In the genomic region with DNA sequence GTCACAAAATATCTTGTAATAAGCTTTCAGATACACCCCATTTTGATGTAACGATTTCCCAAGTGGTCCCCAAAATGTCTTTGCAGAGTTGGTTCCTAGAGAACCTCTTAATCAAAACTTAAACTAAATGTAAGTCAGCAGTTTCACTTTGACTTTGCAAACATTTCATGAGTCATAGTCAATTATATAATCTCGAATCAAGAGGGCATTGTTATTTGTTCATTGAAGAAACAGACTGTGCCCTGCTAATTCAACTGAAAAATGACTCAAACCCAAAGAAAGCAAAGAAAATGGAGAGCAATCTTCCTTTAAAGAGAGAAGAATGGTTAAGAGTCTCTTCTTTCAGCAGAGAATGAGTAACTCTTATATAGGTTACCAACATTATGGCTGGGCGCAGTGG, we compare ENCODE assay signal across 10 cellular contexts. TPM values are rescaled to one million over a fixed set of nuclear protein-coding genes. Genes with fewer than 3 reads are reported as not detected.
A peak's percentile ranks its signal among the peaks of the same experiment; 100 is the strongest.
DNase-seq lines count a peak whose midpoint lies in the region; ATAC-seq and TF ChIP-seq lines count a peak whose summit lies in the region.
"Had no signal": no experiment of that assay in that cellular context is flagged by ENCODE, and none has a peak within 500 bp of the region (broad histone marks: within the 10 kb centered on the region; RNA-seq: fewer than 3 reads in every experiment).

No MANE protein-coding gene starts in this region.

- TF ChIP-seq CTCF in GM06990 (IDR thresholded peaks at IDR 0.05; ENCODE audit: insufficient read depth, low read length, poor library complexity, severe bottlenecking), result no peak
- no peak for TF ChIP-seq CTCF in HFFc6 (IDR thresholded peaks at IDR 0.05)

- H3K4me3 Mint-ChIP-seq in HFFc6, result no peak overlapping the region
- H3K4me3 Mint-ChIP-seq: brain; stimulated activated naive CD8-positive, alpha-beta T cell treated with anti-CD3 and anti-CD28 coated beads, Interleukin-15, Interleukin-2, amounts not matched to agents 100 ng/mL and 50 ng/mL, for 24 hours had no signal

- no peaks in the 10 kb centered on the region for H3K36me3 ChIP-seq in GM06990 (ENCODE audit: control insufficient read depth, insufficient read depth, low read length)

- H3K27ac Mint-ChIP-seq in HFFc6, result peak overlapping the region; percentile 7; the same call in 1 of the 2 replicates
- H3K27ac Mint-ChIP-seq: brain; stimulated activated naive CD8-positive, alpha-beta T cell treated with anti-CD3 and anti-CD28 coated beads, Interleukin-15, Interleukin-2, amounts not matched to agents 100 ng/mL and 50 ng/mL, for 24 hours had no signal

- H3K9me3 Mint-ChIP-seq in HFFc6, result no peaks in the 10 kb centered on the region
- H3K9me3 Mint-ChIP-seq: stimulated activated naive CD8-positive, alpha-beta T cell treated with anti-CD3 and anti-CD28 coated beads, Interleukin-15, Interleukin-2, amounts not matched to agents 100 ng/mL and 50 ng/mL, for 24 hours had no signal

- H3K4me1 Mint-ChIP-seq in HFFc6 (ENCODE audit: low read depth), result peaks cover 52% of the 10 kb centered on the region

- peak; percentile 42 for DNase-seq in GM06990 (ENCODE audit: extremely low read depth, insufficient read length)
- DNase-seq in HFFc6, result peak; percentile 26
- DNase-seq in RPMI7951 (ENCODE audit: low read depth), result peak; percentile 71
- DNase-seq in left lobe of liver (ENCODE audit: low spot score), result no peak
- no peak for DNase-seq in T-helper 9 cell
- no peak for DNase-seq in NCI-H526 (lab: John Stamatoyannopoulos, UW)

- H3K27me3 ChIP-seq in GM06990 (replicated peaks; ENCODE audit: control insufficient read depth, insufficient read depth, low read length), result no peaks in the 10 kb centered on the region

- H3K27me3 Mint-ChIP-seq in HFFc6 (ENCODE audit: insufficient read depth), result peaks cover 2% of the 10 kb centered on the region
- H3K27me3 Mint-ChIP-seq: brain had no signal

- peak; percentile 76 for ATAC-seq in left lobe of liver
- ATAC-seq in HG03457 (IDR thresholded peaks at IDR 0.05; ENCODE audit: unreplicated experiment), result no peak
- no peak for ATAC-seq in HG03045 (IDR thresholded peaks at IDR 0.05; ENCODE audit: unreplicated experiment)

- no peaks in the 10 kb centered on the region for H3K36me3 Mint-ChIP-seq in HFFc6 (ENCODE audit: low read depth)
- H3K36me3 Mint-ChIP-seq: brain had no signal

- H3K4me3 ChIP-seq in GM06990 (replicated peaks; ENCODE audit: low read depth, low read length), result no peak overlapping the region

RNA-seq across cellular contexts. Expression of gene IPCEF1, which starts 58.3 kb away (rescaled TPM):
- total RNA-seq in HFFc6 (2021; fragmentation: NEBNext Ultra II Directional; extraction: Animal tissue kit (Norgen Biotek cat#: 25700)), result under 1 TPM in 1 of 6 experiments, not detected in 5; 0.31 TPM
- total RNA-seq in RPMI7951 (2014; rRNA removed; shearing (Covaris generic)), result under 0.01 and 0.59 TPM in 2 replicates
- total RNA-seq in left lobe of liver, result 0.98 TPM

Comparison
In these comparisons a context has a peak if more than half of its experiments do, and no peak if none do; other contexts are left out.
1. DNase-seq: peak in GM06990 (single experiment), HFFc6 (single experiment) and RPMI7951 (single experiment); none in left lobe of liver (single experiment), T-helper 9 cell (single experiment) and NCI-H526 (0 of 2).